16 cellular contexts compared by ENCODE assay signal in the genomic region with DNA sequence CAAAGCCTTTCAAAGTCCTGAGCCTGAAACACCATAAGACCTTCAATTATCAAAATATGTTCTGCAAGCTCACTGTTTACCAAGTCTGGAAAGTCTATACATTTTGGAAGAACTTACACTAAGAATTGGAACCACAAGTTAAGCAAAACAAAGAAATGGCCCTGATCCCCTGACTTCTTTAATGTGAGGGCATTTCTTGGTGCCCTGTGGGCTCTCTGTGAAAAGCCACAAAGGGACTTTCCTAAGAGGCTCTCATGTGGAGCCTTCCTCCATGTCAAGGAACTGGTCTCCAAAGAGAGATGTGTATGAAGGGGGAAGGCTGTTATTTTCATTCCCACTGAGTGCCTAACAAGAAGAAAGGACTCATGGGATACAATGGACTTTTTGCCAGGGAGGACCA. TPM values are rescaled to one million over a fixed set of nuclear protein-coding genes. Genes with fewer than 3 reads are reported as not detected.
"Had no signal": no experiment of that assay in that cellular context is flagged by ENCODE, and none has a peak within 500 bp of the region (broad histone marks: within the 10 kb centered on the region; RNA-seq: fewer than 3 reads in every experiment).

No MANE protein-coding gene starts in this region.

- H3K9me3 Mint-ChIP-seq: naive thymus-derived CD8-positive, alpha-beta T cell had no signal

- DNase-seq: activated CD4-positive, alpha-beta T cell treated with anti-CD3 and anti-CD28 coated beads for 48 hours; activated gamma-delta T cell treated with Interleukin-2 at 50 U/mL for 16 hours; esophagus squamous epithelium; foreskin fibroblast; mucosa of descending colon; occipital lobe; SJCRH30; stimulated activated CD4-positive, alpha-beta T cell treated with anti-CD3 and anti-CD28 coated beads, Interleukin-4, amount 100 ng/mL, for 1 hour; T-helper 9 cell; tibial artery had no signal

- H3K36me3 ChIP-seq: cardiac muscle cell, esophagus squamous epithelium, SJCRH30, tibial artery, vagina had no signal

- H3K27ac Mint-ChIP-seq: naive thymus-derived CD8-positive, alpha-beta T cell had no signal

- H3K4me1 Mint-ChIP-seq: naive thymus-derived CD8-positive, alpha-beta T cell had no signal

- H3K4me3 Mint-ChIP-seq: naive thymus-derived CD8-positive, alpha-beta T cell had no signal

- H3K27me3 ChIP-seq: cardiac muscle cell, vagina had no signal

- H3K4me1 ChIP-seq: esophagus squamous epithelium, SJCRH30, tibial artery, vagina had no signal

- ATAC-seq: left lobe of liver; mucosa of descending colon; naive thymus-derived CD8-positive, alpha-beta T cell had no signal

- H3K4me3 ChIP-seq: cardiac muscle cell, esophagus squamous epithelium, mucosa of descending colon, SJCRH30, tibial artery, vagina had no signal

- H3K27ac ChIP-seq: cardiac muscle cell, esophagus squamous epithelium, SJCRH30, tibial artery, vagina, VCaP had no signal

- H3K36me3 Mint-ChIP-seq: naive thymus-derived CD8-positive, alpha-beta T cell had no signal

- H3K9me3 ChIP-seq: esophagus squamous epithelium, mucosa of descending colon, SJCRH30, tibial artery, vagina had no signal

RNA-seq across cellular contexts. Expression of gene MYH6, which starts 13.5 kb away (rescaled TPM):
- total RNA-seq: esophagus squamous epithelium; left lobe of liver; naive thymus-derived CD8-positive, alpha-beta T cell; occipital lobe; pulmonary artery endothelial cell; SJCRH30; vagina had no signal

RNA-seq across cellular contexts. Expression of gene MYH7, which starts 13.9 kb away (rescaled TPM):
- total RNA-seq: esophagus squamous epithelium; left lobe of liver; naive thymus-derived CD8-positive, alpha-beta T cell; pulmonary artery endothelial cell; vagina had no signal

RNA-seq across cellular contexts. Expression of gene CMTM5, which starts 44.7 kb away (rescaled TPM):
- total RNA-seq: esophagus squamous epithelium; left lobe of liver; naive thymus-derived CD8-positive, alpha-beta T cell; pulmonary artery endothelial cell; vagina had no signal

RNA-seq across cellular contexts. Expression of gene IL25, which starts 49.0 kb away (rescaled TPM):
- total RNA-seq: cardiac muscle cell; esophagus squamous epithelium; left lobe of liver; mucosa of descending colon; naive thymus-derived CD8-positive, alpha-beta T cell; occipital lobe; pulmonary artery endothelial cell; SJCRH30; vagina had no signal
